8 cellular contexts compared by ENCODE assay signal in the genomic region with DNA sequence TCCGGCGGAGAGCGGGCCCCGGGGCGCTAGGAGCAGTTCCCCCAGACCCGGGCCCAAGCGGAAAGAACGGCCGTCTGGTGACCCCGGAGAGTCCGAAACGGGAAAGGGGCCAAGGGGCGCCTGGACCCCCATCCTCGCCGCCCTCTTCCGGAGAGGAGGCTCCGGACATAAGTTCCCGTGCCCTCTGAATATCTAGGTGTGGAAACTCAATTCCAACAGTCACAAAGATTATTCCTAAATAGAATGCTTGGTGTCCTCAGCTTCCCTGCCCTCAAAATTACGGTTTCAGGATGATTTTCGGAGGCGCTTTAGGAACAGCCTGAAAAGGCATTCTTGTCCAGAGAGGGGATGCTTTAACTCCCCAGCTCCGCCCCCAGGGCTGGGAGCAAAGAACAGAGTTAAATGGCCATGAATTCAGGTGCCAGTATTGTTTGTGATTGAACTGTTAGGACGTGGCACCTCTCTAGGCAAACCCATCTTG. TPM values are rescaled to one million over a fixed set of nuclear protein-coding genes. Genes with fewer than 3 reads are reported as not detected.
DNase-seq lines count a peak whose midpoint lies in the region; ATAC-seq and TF ChIP-seq lines count a peak whose summit lies in the region.

No MANE protein-coding gene starts in this region.

- TF ChIP-seq CTCF in GM06990 (IDR thresholded peaks at IDR 0.05; ENCODE audit: insufficient read depth, low read length, poor library complexity, severe bottlenecking), result no peak

- H3K4me3 ChIP-seq in GM06990 (replicated peaks; ENCODE audit: low read depth, low read length), result peak overlapping the region; percentile 82

- intact Hi-C loops in Right ventricle myocardium superior (cut with DNase I) (loop anchor here (10.0 kb wide), 1 partner anchor 174 kb away; no protein-coding TSS in a partner anchor), sciatic nerve (cut with DNase I) (no loop called here)

- no peaks in the 10 kb centered on the region for H3K36me3 ChIP-seq in GM06990 (ENCODE audit: control insufficient read depth, insufficient read depth, low read length)

- H3K27me3 ChIP-seq in GM06990 (replicated peaks; ENCODE audit: control insufficient read depth, insufficient read depth, low read length), result no peaks in the 10 kb centered on the region

- ATAC-seq in Right ventricle myocardium superior (ENCODE audit: poor library complexity), result peak; percentile 4
- ATAC-seq in sciatic nerve, result peak; percentile 21
- no peak for ATAC-seq in HG02938 (IDR thresholded peaks at IDR 0.05; ENCODE audit: unreplicated experiment)

- DNase-seq in GM06990 (ENCODE audit: extremely low read depth, insufficient read length) (no peak), SK-N-DZ (ENCODE audit: low spot score) (peak; percentile 22), Right ventricle myocardium superior (no peak), sciatic nerve (ENCODE audit: low spot score) (no peak), iPS-NIHi11 (ENCODE audit: low spot score) (no peak), NCI-H2081 treated with DMSO at 0.1 percent for 48 hours (lab: John Stamatoyannopoulos, UW) (no peak), KG1 (lab: John Stamatoyannopoulos, UW) (no peak)

RNA-seq across cellular contexts. Expression of a gene that starts 0.7 kb away (rescaled TPM):
- polyA plus RNA-seq in SK-N-DZ (2014; cell fraction: cytosol; rRNA removed), result 9.7 and 11.0 TPM in 2 replicates
- polyA plus RNA-seq in SK-N-DZ (2014; cell fraction: nucleus; rRNA removed), result 9.2 and 9.8 TPM in 2 replicates
- total RNA-seq in Right ventricle myocardium superior, result 5.0 TPM
- 33.4 TPM for total RNA-seq in sciatic nerve
